8 cellular contexts compared by ENCODE assay signal in the genomic region with DNA sequence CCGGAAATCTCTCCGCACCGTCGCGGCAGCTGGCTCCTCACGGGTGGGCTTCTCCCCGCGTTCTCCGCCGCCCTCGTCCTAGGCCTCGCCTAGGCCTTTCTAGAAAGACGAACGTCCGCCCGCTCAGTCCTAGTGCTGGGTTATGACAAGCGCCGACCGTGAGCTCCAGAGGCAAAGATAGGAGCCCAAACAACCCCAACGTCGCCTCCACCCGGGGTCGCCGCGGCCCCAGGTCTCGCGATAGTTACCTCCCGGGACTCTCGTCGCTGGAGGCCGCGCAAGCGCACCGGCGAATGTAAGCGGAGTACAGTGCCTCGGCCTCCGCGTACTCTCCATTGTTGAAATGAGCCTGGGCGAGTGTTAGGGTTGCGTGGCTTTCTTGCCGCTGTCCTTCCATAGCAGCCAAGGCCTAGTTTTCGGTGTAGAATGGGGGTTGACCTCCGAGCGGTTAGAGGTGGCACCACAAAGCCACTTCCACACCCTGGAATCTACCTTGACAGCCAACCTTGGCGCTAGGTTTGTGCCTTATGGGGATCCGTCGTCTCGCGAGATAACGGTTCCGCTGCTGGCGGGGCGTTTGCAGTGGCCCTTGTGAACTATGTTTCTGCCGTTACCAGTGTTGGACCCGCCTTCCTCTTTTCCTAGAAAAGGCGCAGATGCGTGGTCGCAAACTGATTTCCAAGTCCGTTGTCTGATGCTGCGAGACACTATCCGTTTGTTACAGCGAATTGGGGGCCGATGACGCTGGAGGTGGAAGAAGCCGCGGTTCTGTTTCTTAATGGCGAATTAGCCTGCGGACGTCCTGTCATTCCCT. TPM values are rescaled to one million over a fixed set of nuclear protein-coding genes. Genes with fewer than 3 reads are reported as not detected.
DNase-seq lines count a peak whose midpoint lies in the region; ATAC-seq and TF ChIP-seq lines count a peak whose summit lies in the region.

Gene TTC32 (minus strand): TSS at position 526 of the 814 bp plus-strand sequence. CDS start 129 bp downstream, at position 397.

- WGBS in esophagus squamous epithelium, 2 donors = 0 to 3% methylated on average over 15 to 39 of the region's 70 CpGs

- intact Hi-C loops in esophagus squamous epithelium (cut with DNase I) = no loop called here

- H3K4me3 ChIP-seq in DND-41 (ENCODE audit: low read depth in 1 of 2, low read length in 2 of 2) (peak within 1 kb of the TSS; percentile 87 to 88), Peyer's patch (peak within 1 kb of the TSS; percentile 70 to 96 (median 76)), esophagus squamous epithelium (peak within 1 kb of the TSS; percentile 73 to 98 (median 90))

- H3K36me3 ChIP-seq in DND-41 (ENCODE audit: insufficient read depth, low read length) (peaks cover 17% of the 10 kb centered on the region), KOPT-K1 (ENCODE audit: insufficient read depth, low read length) (peaks cover 7% of the 10 kb centered on the region; the same call in 1 of the 2 replicates), Peyer's patch (no peaks in the 10 kb centered on the region), esophagus squamous epithelium (no peaks in the 10 kb centered on the region)

- TF ChIP-seq CTCF in DND-41 (IDR thresholded peaks at IDR 0.05; ENCODE audit: borderline replicate concordance, extremely low read depth, low read length, poor library complexity, severe bottlenecking) (no peak), Peyer's patch (IDR thresholded peaks at IDR 0.05) (no peak), esophagus squamous epithelium (IDR thresholded peaks at IDR 0.05) (peak in 2 of 6 experiments; percentile 19 to 20)

- peak within 1 kb of the TSS; percentile 99 for H3K27ac ChIP-seq in DND-41 (ENCODE audit: low read length)
- peak within 1 kb of the TSS; percentile 97 for H3K27ac ChIP-seq in KOPT-K1 (ENCODE audit: low read depth, low read length, poor library complexity, severe bottlenecking)
- H3K27ac ChIP-seq in Peyer's patch = peak within 1 kb of the TSS; percentile 93 to 96 (median 96)
- H3K27ac ChIP-seq in esophagus squamous epithelium = peak within 1 kb of the TSS; percentile 94 to 99 (median 97)

- peak; percentile 96 for DNase-seq in DND-41
- DNase-seq in Peyer's patch = peak; percentile 91 to 97 (median 95)
- peak; percentile 94 for DNase-seq in activated T-cell treated with anti-CD3 and anti-CD28 coated beads, Interleukin-2, amount 50 U/mL, for 48 hours
- peak; percentile 70 for DNase-seq in esophagus squamous epithelium (lab: John Stamatoyannopoulos, UW)
- DNase-seq in myocyte (ENCODE audit: low read depth) = peak; percentile 96
- peak; percentile 88 to 93 for DNase-seq in stimulated activated CD8-positive, alpha-beta memory T cell treated with anti-CD3 and anti-CD28 coated beads, Interleukin-7, amount 100 ng/mL, for 4 hours (ENCODE audit: low read depth in 2 of 2)

- no peaks in the 10 kb centered on the region for H3K27me3 ChIP-seq in DND-41 (ENCODE audit: insufficient read depth, low read length, poor library complexity)
- H3K27me3 ChIP-seq in Peyer's patch = no peaks in the 10 kb centered on the region
- no peaks in the 10 kb centered on the region for H3K27me3 ChIP-seq in esophagus squamous epithelium

- peak; percentile 85 for ATAC-seq in DND-41 (ENCODE audit: insufficient read depth, low read depth)
- peak; percentile 83 for ATAC-seq in GM21825 (IDR thresholded peaks at IDR 0.05; ENCODE audit: unreplicated experiment)

- H3K79me2 ChIP-seq in DND-41 (ENCODE audit: insufficient read depth, low read length) = peaks cover 48% of the 10 kb centered on the region

- H4K20me1 ChIP-seq in DND-41 (ENCODE audit: insufficient read depth, low read length) = peaks cover 30% of the 10 kb centered on the region

- TF ChIP-seq POLR2A in Peyer's patch (IDR thresholded peaks at IDR 0.05) = peak; percentile 56 to 70
- peak in 3 of 4 donors; percentile 76 to 89 (median 82) for TF ChIP-seq POLR2A in esophagus squamous epithelium (IDR thresholded peaks at IDR 0.05)

- peak within 1 kb of the TSS; percentile 86 for H2AFZ ChIP-seq in DND-41 (ENCODE audit: low read depth, low read length)

- H3K9me3 ChIP-seq in DND-41 (ENCODE audit: insufficient read depth, low read length, severe bottlenecking) = no peaks in the 10 kb centered on the region
- no peaks in the 10 kb centered on the region for H3K9me3 ChIP-seq in KOPT-K1 (ENCODE audit: insufficient read depth, low read length, poor library complexity, severe bottlenecking)
- H3K9me3 ChIP-seq in Peyer's patch = no peaks in the 10 kb centered on the region
- no peaks in the 10 kb centered on the region for H3K9me3 ChIP-seq in esophagus squamous epithelium

- peaks cover 50% of the 10 kb centered on the region for H3K4me1 ChIP-seq in DND-41 (ENCODE audit: insufficient read depth, low read length)
- H3K4me1 ChIP-seq in Peyer's patch = peaks cover 0 to 26% (median 2%) of the 10 kb centered on the region in 4 donors
- peaks cover 4 to 50% (median 27%) of the 10 kb centered on the region in 3 donors for H3K4me1 ChIP-seq in esophagus squamous epithelium

- H3K9ac ChIP-seq in DND-41 (ENCODE audit: low read depth, low read length) = peak within 1 kb of the TSS; percentile 79

- peak within 1 kb of the TSS; percentile 90 for H3K4me2 ChIP-seq in DND-41 (ENCODE audit: insufficient read depth, low read length)

RNA-seq across cellular contexts. Expression of gene TTC32, which starts in this region (rescaled TPM):
- total RNA-seq in Peyer's patch (10 to 100 TPM; 15.2 to 30.5 (median 21.4) TPM), esophagus squamous epithelium (10 to 100 TPM in 1 of 4 donors, 1 to 10 TPM in 3; 5.2 to 15.8 (median 7.2) TPM), myocyte (8.3 and 12.0 TPM in 2 replicates)
- 5.7 TPM for polyA plus RNA-seq in myocyte (2012)

Comparison
In these comparisons a context has a peak if more than half of its experiments do, and no peak if none do; other contexts are left out.
1. Peak in every context shown above with its lines: DNase-seq, ATAC-seq, H3K4me3 ChIP-seq and H3K27ac ChIP-seq.